Comparison of ENCODE assay signal across 5 cellular contexts in genomic region chr3:156908398-156908797, GRCh38.
"Had no signal": no experiment of that assay in that cellular context is flagged by ENCODE, and none has a peak within 500 bp of the region (broad histone marks: within the 10 kb centered on the region; RNA-seq: fewer than 3 reads in every experiment).

No MANE protein-coding gene starts in this region.

- H3K9me3 Mint-ChIP-seq: GM23338, H9, IgD-negative memory B cell had no signal

- H3K4me1 Mint-ChIP-seq: IgD-negative memory B cell had no signal

- ATAC-seq: GM23338 had no signal

- H3K4me3 ChIP-seq: GM23338 had no signal

- H3K27ac Mint-ChIP-seq: GM23338, IgD-negative memory B cell had no signal

- H3K4me3 Mint-ChIP-seq: GM23338, H9, IgD-negative memory B cell had no signal

- DNase-seq: H9, HCEC 1CT, KBM-7 had no signal
